ENCODE assay signal across 10 cellular contexts in the genomic region with DNA sequence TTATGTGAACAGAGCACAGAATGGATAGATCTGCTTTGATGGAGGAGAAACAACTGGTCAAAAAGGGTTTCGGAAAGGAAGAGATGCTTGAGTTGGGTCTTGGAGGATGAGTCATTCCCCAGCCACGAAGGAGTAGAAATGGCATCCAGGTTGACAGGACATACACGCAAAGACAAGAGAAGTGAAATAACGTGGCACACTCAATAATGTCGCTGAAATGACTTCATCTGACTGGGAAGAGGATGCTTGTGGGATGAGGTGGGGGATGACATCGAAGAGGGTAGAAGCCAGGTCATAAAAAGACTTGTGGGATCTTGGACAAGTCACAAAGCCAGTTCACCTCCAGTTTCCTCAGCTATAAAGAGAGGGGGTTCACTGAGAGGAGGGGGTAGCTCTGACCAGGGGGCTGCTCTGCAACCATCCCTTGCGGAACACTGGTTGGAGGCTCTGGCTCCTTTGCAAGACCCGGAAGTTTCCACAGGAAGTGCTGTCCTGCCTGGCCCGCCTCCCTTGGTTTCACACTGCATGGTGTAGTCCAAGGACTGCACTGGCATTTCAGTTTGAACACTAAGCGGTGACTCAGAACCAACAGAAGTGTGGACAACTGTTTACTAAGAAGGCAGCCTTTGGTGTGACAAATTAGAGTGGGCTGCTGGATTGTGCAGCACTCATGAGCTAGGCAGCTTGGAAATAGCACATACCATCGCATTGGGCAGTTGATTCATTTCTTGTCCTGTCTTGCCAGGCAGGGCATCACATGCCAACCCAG.
DNase-seq lines count a peak whose midpoint lies in the region; ATAC-seq and TF ChIP-seq lines count a peak whose summit lies in the region.
"Had no signal": no experiment of that assay in that cellular context is flagged by ENCODE, and none has a peak within 500 bp of the region (broad histone marks: within the 10 kb centered on the region; RNA-seq: fewer than 3 reads in every experiment).

No MANE protein-coding gene starts in this region.

- TF ChIP-seq POLR2A in prostate gland (IDR thresholded peaks at IDR 0.05) (no peak), stomach (IDR thresholded peaks at IDR 0.05) (no peak)

- WGBS in smooth muscle cell (ENCODE audit: low lambda C conversion rate): 55% methylated on average over 11 of the region's 11 CpGs
- 74% methylated on average over 11 of the region's 11 CpGs for WGBS in prostate gland
- 70 to 84% (median 79%) methylated on average over 11 of the region's 11 CpGs for WGBS in stomach, 5 donors

- H3K4me2 ChIP-seq in smooth muscle cell: peak overlapping the region; percentile 18

- peak overlapping the region; percentile 85 for H3K27ac ChIP-seq in smooth muscle cell (ENCODE audit: low read depth)
- H3K27ac ChIP-seq in prostate gland: no peak overlapping the region
- H3K27ac ChIP-seq in stomach: no peak overlapping the region
- H3K27ac ChIP-seq: 22Rv1, skin epidermis had no signal

- no peak overlapping the region for H2AFZ ChIP-seq in smooth muscle cell (ENCODE audit: low read depth)

- H3K36me3 Mint-ChIP-seq in activated CD8-positive, alpha-beta T cell treated with anti-CD3 and anti-CD28 coated beads, Interleukin-2, amount 10 ng/mL, durations not matched to agents 7 days and 5 days (ENCODE audit: low read depth): no peaks in the 10 kb centered on the region

- H3F3A ChIP-seq in smooth muscle cell (ENCODE audit: low read depth): peaks cover 6% of the 10 kb centered on the region

- peak overlapping the region; percentile 46 for H3K9ac ChIP-seq in smooth muscle cell (ENCODE audit: low read depth)

- H3K79me2 ChIP-seq in smooth muscle cell (ENCODE audit: low read depth): no peaks in the 10 kb centered on the region

- no peaks in the 10 kb centered on the region for H4K20me1 ChIP-seq in smooth muscle cell (ENCODE audit: low read depth)

- no peak for TF ChIP-seq EP300 in stomach (IDR thresholded peaks at IDR 0.05)

- H3K4me1 Mint-ChIP-seq in activated CD8-positive, alpha-beta T cell treated with anti-CD3 and anti-CD28 coated beads, Interleukin-2, amount 10 ng/mL, durations not matched to agents 7 days and 5 days (ENCODE audit: low read depth): peaks cover 24% of the 10 kb centered on the region

- H3K9me3 ChIP-seq in smooth muscle cell (replicated peaks; ENCODE audit: low read depth) (no peaks in the 10 kb centered on the region), prostate gland (no peaks in the 10 kb centered on the region), stomach (no peaks in the 10 kb centered on the region)

- peak; percentile 54 for DNase-seq in DMS53 (lab: John Stamatoyannopoulos, UW)
- DNase-seq in DMS53 treated with DMSO at 0.1 percent for 48 hours (lab: John Stamatoyannopoulos, UW; ENCODE audit: unreplicated experiment): no peak
- peak; percentile 35 for DNase-seq in activated CD8-positive, alpha-beta T cell treated with anti-CD3 and anti-CD28 coated beads, Interleukin-2, amount 10 ng/mL, durations not matched to agents 7 days and 5 days
- no peak for DNase-seq in smooth muscle cell (lab: John Stamatoyannopoulos, UW; ENCODE audit: unreplicated experiment)
- no peak for DNase-seq in prostate gland (ENCODE audit: low spot score)
- DNase-seq in stomach: no peak

- H3K27me3 Mint-ChIP-seq in activated CD8-positive, alpha-beta T cell treated with anti-CD3 and anti-CD28 coated beads, Interleukin-2, amount 10 ng/mL, durations not matched to agents 7 days and 5 days (ENCODE audit: low read depth): peaks cover 2% of the 10 kb centered on the region

- H3K27me3 ChIP-seq in smooth muscle cell (ENCODE audit: low read depth) (no peaks in the 10 kb centered on the region), prostate gland (replicated peaks; ENCODE audit: insufficient read depth) (no peaks in the 10 kb centered on the region), stomach (no peaks in the 10 kb centered on the region)

- POLR2A ChIA-PET in activated CD8-positive, alpha-beta T cell treated with anti-CD3 and anti-CD28 coated beads, Interleukin-2, amount 10 ng/mL, durations not matched to agents 7 days and 5 days (lab: Charles Lee): no interaction called here

- no peaks in the 10 kb centered on the region for H3K9me3 Mint-ChIP-seq in activated CD8-positive, alpha-beta T cell treated with anti-CD3 and anti-CD28 coated beads, Interleukin-2, amount 10 ng/mL, durations not matched to agents 7 days and 5 days (ENCODE audit: insufficient read depth)

- CTCF ChIA-PET in activated CD8-positive, alpha-beta T cell treated with anti-CD3 and anti-CD28 coated beads, Interleukin-2, amount 10 ng/mL, durations not matched to agents 7 days and 5 days (lab: Charles Lee): interaction anchor here (0.8 to 3.8 kb wide), 10 partner anchors 22 to 543 kb away, joined by 3 to 21 read pairs (median 3); no protein-coding TSS in a partner anchor

- peak overlapping the region; percentile 3 for H3K27ac Mint-ChIP-seq in activated CD8-positive, alpha-beta T cell treated with anti-CD3 and anti-CD28 coated beads, Interleukin-2, amount 10 ng/mL, durations not matched to agents 7 days and 5 days

- intact Hi-C loops in prostate gland (cut with DNase I): no loop called here
- intact Hi-C loops in stomach (cut with DNase I; ENCODE audit: low total_unique reads): no loop called here

- peak; percentile 49 for ATAC-seq in HG02884 (IDR thresholded peaks at IDR 0.05; ENCODE audit: unreplicated experiment)
- ATAC-seq in activated CD8-positive, alpha-beta T cell treated with anti-CD3 and anti-CD28 coated beads, Interleukin-2, amount 10 ng/mL, durations not matched to agents 7 days and 5 days: peak; percentile 27
- no peak for ATAC-seq in GM19397 (IDR thresholded peaks at IDR 0.05; ENCODE audit: unreplicated experiment)

- H3K4me3 ChIP-seq in smooth muscle cell (no peak overlapping the region), prostate gland (no peak overlapping the region), stomach (no peak overlapping the region)
- H3K4me3 ChIP-seq: skin epidermis had no signal

- TF ChIP-seq CTCF in smooth muscle cell (IDR thresholded peaks at IDR 0.05; ENCODE audit: borderline replicate concordance, insufficient read depth, poor library complexity, severe bottlenecking): no peak
- TF ChIP-seq CTCF in prostate gland (IDR thresholded peaks at IDR 0.05): no peak
- TF ChIP-seq CTCF in stomach (IDR thresholded peaks at IDR 0.05): no peak

- H3K4me1 ChIP-seq in smooth muscle cell (ENCODE audit: low read depth) (no peaks in the 10 kb centered on the region), prostate gland (replicated peaks) (no peaks in the 10 kb centered on the region), stomach (no peaks in the 10 kb centered on the region)

- H3K36me3 ChIP-seq in smooth muscle cell (ENCODE audit: low read depth): no peaks in the 10 kb centered on the region
- H3K36me3 ChIP-seq in prostate gland: no peaks in the 10 kb centered on the region
- H3K36me3 ChIP-seq in stomach: no peaks in the 10 kb centered on the region

- no peak overlapping the region for H3K4me3 Mint-ChIP-seq in activated CD8-positive, alpha-beta T cell treated with anti-CD3 and anti-CD28 coated beads, Interleukin-2, amount 10 ng/mL, durations not matched to agents 7 days and 5 days

Comparison
In these comparisons a context has a peak if more than half of its experiments do, and no peak if none do; other contexts are left out.
1. DNase-seq: peak in DMS53 (single experiment) and activated CD8-positive, alpha-beta T cell treated with anti-CD3 and anti-CD28 coated beads, Interleukin-2, amount 10 ng/mL, durations not matched to agents 7 days and 5 days (single experiment); none in DMS53 treated with DMSO at 0.1 percent for 48 hours (single experiment), smooth muscle cell (single experiment), prostate gland (single experiment) and stomach (single experiment).